9 cellular contexts compared by ENCODE assay signal in genomic region chr4:120865985-120866384, GRCh38. TPM values are rescaled to one million over a fixed set of nuclear protein-coding genes. Genes with fewer than 3 reads are reported as not detected.
DNase-seq lines count a peak whose midpoint lies in the region; ATAC-seq and TF ChIP-seq lines count a peak whose summit lies in the region.
"Had no signal": no experiment of that assay in that cellular context is flagged by ENCODE, and none has a peak within 500 bp of the region (broad histone marks: within the 10 kb centered on the region; RNA-seq: fewer than 3 reads in every experiment).

No MANE protein-coding gene starts in this region.

- H3K27me3 ChIP-seq in NT2/D1 (ENCODE audit: insufficient read depth, insufficient read length) = no peaks in the 10 kb centered on the region
- no peaks in the 10 kb centered on the region for H3K27me3 ChIP-seq in lower lobe of right lung (ENCODE audit: low read depth)

- H3K9me3 ChIP-seq in NT2/D1 (ENCODE audit: insufficient read depth, low read length) (no peaks in the 10 kb centered on the region), lower lobe of right lung (no peaks in the 10 kb centered on the region)

- no peak for TF ChIP-seq CTCF in lower lobe of right lung (IDR thresholded peaks at IDR 0.05)

- H3K36me3 ChIP-seq in NT2/D1 (ENCODE audit: insufficient read depth, insufficient read length, low read length) = no peaks in the 10 kb centered on the region
- H3K36me3 ChIP-seq in lower lobe of right lung = no peaks in the 10 kb centered on the region

- intact Hi-C loops in lower lobe of right lung (cut with DNase I) = no loop called here

- no peak overlapping the region for H3K9ac ChIP-seq in NT2/D1 (ENCODE audit: insufficient read length, low read depth)

- peak; percentile 58 for ATAC-seq in GM19452 (IDR thresholded peaks at IDR 0.05; ENCODE audit: unreplicated experiment)
- peak; percentile 79 for ATAC-seq in HG03064 (IDR thresholded peaks at IDR 0.05; ENCODE audit: low read depth, unreplicated experiment)
- no peak for ATAC-seq in lower lobe of right lung
- ATAC-seq in HG03097 (IDR thresholded peaks at IDR 0.05; ENCODE audit: low FRiP score, unreplicated experiment) = no peak

- H3K4me3 ChIP-seq in NT2/D1 (ENCODE audit: insufficient read length, low read depth) = no peak overlapping the region
- no peak overlapping the region for H3K4me3 ChIP-seq in lower lobe of right lung

- no peak overlapping the region for H3K27ac ChIP-seq in lower lobe of right lung
- H3K27ac ChIP-seq: VCaP had no signal

- H3K4me1 ChIP-seq in NT2/D1 (ENCODE audit: insufficient read depth, insufficient read length) (no peaks in the 10 kb centered on the region), lower lobe of right lung (peaks cover 10% of the 10 kb centered on the region)

- DNase-seq in NT2/D1 (ENCODE audit: low read depth, low spot score) = peak; percentile 9
- peak; percentile 10 for DNase-seq in non-pigmented ciliary epithelial cell (ENCODE audit: low read depth)
- no peak for DNase-seq in HCEC 1CT
- DNase-seq in lower lobe of right lung = no peak
- DNase-seq: activated effector memory CD4-positive, alpha-beta T cell treated with anti-CD3 and anti-CD28 coated beads, Interleukin-2, amount 50 U/mL, for 16 hours had no signal

RNA-seq across cellular contexts. Expression of gene PRDM5, which starts 56.5 kb away (rescaled TPM):
- total RNA-seq in lower lobe of right lung = 14.8 TPM

Comparison
In these comparisons a context has a peak if more than half of its experiments do, and no peak if none do; other contexts are left out.
1. ATAC-seq: peak in GM19452 (single experiment) and HG03064 (single experiment); none in lower lobe of right lung (0 of 2) and HG03097 (single experiment).
2. DNase-seq: peak in NT2/D1 (single experiment) and non-pigmented ciliary epithelial cell (single experiment); none in HCEC 1CT (single experiment) and lower lobe of right lung (single experiment).